6 cellular contexts compared by ENCODE assay signal in the genomic region with DNA sequence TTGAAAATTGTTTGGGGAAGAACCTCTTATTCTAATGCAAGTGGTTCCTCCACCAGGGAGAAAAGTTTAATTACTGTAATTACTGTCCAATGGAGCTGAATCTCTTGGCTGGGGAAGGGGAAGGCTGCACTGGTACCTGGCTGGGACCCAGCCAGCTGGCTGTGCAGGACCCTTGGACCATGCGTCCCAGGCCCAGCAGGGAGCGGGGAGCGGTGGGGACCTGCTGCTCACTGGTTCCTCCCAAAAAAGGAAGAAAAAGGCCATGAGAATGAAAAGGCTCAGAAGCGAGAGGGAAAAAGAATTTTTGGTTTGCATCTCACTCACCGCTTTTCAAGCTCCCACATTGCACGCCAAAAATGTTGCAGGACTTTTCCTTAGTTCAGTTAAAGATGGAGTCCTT.
"Had no signal": no experiment of that assay in that cellular context is flagged by ENCODE, and none has a peak within 500 bp of the region (broad histone marks: within the 10 kb centered on the region; RNA-seq: fewer than 3 reads in every experiment).

No MANE protein-coding gene starts in this region.

- H3K4me3 ChIP-seq: K562 had no signal

- H3K4me1 Mint-ChIP-seq: IgD-negative memory B cell had no signal

- DNase-seq: IMR-90, KBM-7, KG1 had no signal

- H3K27me3 Mint-ChIP-seq: IgD-negative memory B cell had no signal

- H3K27ac Mint-ChIP-seq: IgD-negative memory B cell had no signal

- H3K4me3 Mint-ChIP-seq: IgD-negative memory B cell had no signal

- ATAC-seq: HepG2, K562 had no signal

- H3K36me3 Mint-ChIP-seq: IgD-negative memory B cell had no signal
